Comparison of ENCODE assay signal across 15 cellular contexts in genomic region chr1:169027607-169028320, GRCh38.
A peak's percentile ranks its signal among the peaks of the same experiment; 100 is the strongest.
DNase-seq lines count a peak whose midpoint lies in the region; ATAC-seq and TF ChIP-seq lines count a peak whose summit lies in the region.
"Had no signal": no experiment of that assay in that cellular context is flagged by ENCODE, and none has a peak within 500 bp of the region (broad histone marks: within the 10 kb centered on the region; RNA-seq: fewer than 3 reads in every experiment).

No MANE protein-coding gene starts in this region.

- intact Hi-C loops in ascending aorta (cut with DNase I): no loop called here
- intact Hi-C loops in prostate gland (cut with DNase I): no loop called here
- intact Hi-C loops in spleen (cut with DNase I; ENCODE audit: low total_unique reads): no loop called here

- ATAC-seq in GM19438 (IDR thresholded peaks at IDR 0.05; ENCODE audit: low read depth, unreplicated experiment) (peak; percentile 54), HG03108 (IDR thresholded peaks at IDR 0.05; ENCODE audit: unreplicated experiment) (peak; percentile 42)
- ATAC-seq: foreskin keratinocyte had no signal

- in situ Hi-C loops in Caki2 (cut with HindIII; ENCODE audit: low pct_unique_long_range_greater_than_20kb, low sequenced_read_pairs): no loop called here

- DNase-seq in Caki2 (ENCODE audit: low read depth) (peak; percentile 72), glomerular visceral epithelial cell (ENCODE audit: extremely low spot score) (peak; percentile 43), ascending aorta (ENCODE audit: low spot score in 2 of 2) (no peak), prostate gland (ENCODE audit: low spot score) (no peak), spleen (no peak), KG1 (lab: John Stamatoyannopoulos, UW) (no peak)
- DNase-seq: activated naive CD4-positive, alpha-beta T cell treated with anti-CD3 and anti-CD28 coated beads for 36 hours; Calu3; effector memory CD4-positive, alpha-beta T cell; foreskin keratinocyte; immature natural killer cell; NCI-H2029 treated with DMSO at 0.1 percent for 48 hours; SK-N-SH had no signal

- H3K36me3 ChIP-seq in ascending aorta (no peaks in the 10 kb centered on the region), prostate gland (no peaks in the 10 kb centered on the region), spleen (no peaks in the 10 kb centered on the region)

- H3K4me1 ChIP-seq in ascending aorta (no peaks in the 10 kb centered on the region), prostate gland (replicated peaks) (no peaks in the 10 kb centered on the region), spleen (no peaks in the 10 kb centered on the region)
- H3K4me1 ChIP-seq: foreskin keratinocyte had no signal

- TF ChIP-seq CTCF in ascending aorta (IDR thresholded peaks at IDR 0.05) (no peak), prostate gland (IDR thresholded peaks at IDR 0.05) (no peak), spleen (IDR thresholded peaks at IDR 0.05 in 8 of 11, conservative IDR thresholded peaks at IDR 0.05 in 3 of 11) (no peak)

- H3K27ac ChIP-seq in ascending aorta (no peak overlapping the region), prostate gland (no peak overlapping the region), spleen (no peak overlapping the region)
- H3K27ac ChIP-seq: foreskin keratinocyte had no signal

- H3K27me3 ChIP-seq in ascending aorta (no peaks in the 10 kb centered on the region), prostate gland (replicated peaks; ENCODE audit: insufficient read depth) (no peaks in the 10 kb centered on the region), spleen (replicated peaks in 1 of 7) (peaks cover 0 to 9% (median 0%) of the 10 kb centered on the region in 7 donors)
- H3K27me3 ChIP-seq: foreskin keratinocyte had no signal

- no peak for TF ChIP-seq POLR2A in prostate gland (IDR thresholded peaks at IDR 0.05)
- TF ChIP-seq POLR2A in spleen (IDR thresholded peaks at IDR 0.05): no peak

- H3K4me3 ChIP-seq in ascending aorta (no peak overlapping the region), prostate gland (no peak overlapping the region), spleen (no peak overlapping the region)

- 53% methylated on average over 8 of the region's 8 CpGs for WGBS in prostate gland
- 63 to 85% (median 74%) methylated on average over 8 of the region's 8 CpGs for WGBS in spleen, 5 donors

- H3K9me3 ChIP-seq in ascending aorta (no peaks in the 10 kb centered on the region), prostate gland (no peaks in the 10 kb centered on the region), spleen (no peaks in the 10 kb centered on the region)
- H3K9me3 ChIP-seq: SK-N-SH had no signal

Comparison
In these comparisons a context has a peak if more than half of its experiments do, and no peak if none do; other contexts are left out.
1. DNase-seq: peak in Caki2 (single experiment) and glomerular visceral epithelial cell (single experiment); none in ascending aorta (0 of 2), prostate gland (single experiment), spleen (single experiment) and KG1 (single experiment).